In genomic region chr19:17555929-17556813, GRCh38 we compare ENCODE assay signal across 8 cellular contexts. TPM values are rescaled to one million over a fixed set of nuclear protein-coding genes. Genes with fewer than 3 reads are reported as not detected.
DNase-seq lines count a peak whose midpoint lies in the region; ATAC-seq and TF ChIP-seq lines count a peak whose summit lies in the region.

No MANE protein-coding gene starts in this region.

- no peak overlapping the region for H3K23ac ChIP-seq in H9 (ENCODE audit: insufficient read length, low read depth, low read length)

- H3K27me3 Mint-ChIP-seq in H9 (ENCODE audit: low read depth), result peaks cover 6% of the 10 kb centered on the region
- no peaks in the 10 kb centered on the region for H3K27me3 Mint-ChIP-seq in activated CD4-positive, alpha-beta memory T cell treated with anti-CD3 and anti-CD28 coated beads for 36 hours
- no peaks in the 10 kb centered on the region for H3K27me3 Mint-ChIP-seq in naive thymus-derived CD8-positive, alpha-beta T cell

- H3K4me1 Mint-ChIP-seq in H9, result peaks cover 12 to 14% of the 10 kb centered on the region in 2 experiments
- H3K4me1 Mint-ChIP-seq in activated CD4-positive, alpha-beta memory T cell treated with anti-CD3 and anti-CD28 coated beads for 36 hours (ENCODE audit: low read depth), result peaks cover 10% of the 10 kb centered on the region
- peaks cover 7 to 30% (median 19%) of the 10 kb centered on the region in 4 donors for H3K4me1 Mint-ChIP-seq in naive thymus-derived CD8-positive, alpha-beta T cell

- peaks cover 11 to 19% (median 16%) of the 10 kb centered on the region in 3 experiments; a peak in 6 of 7 replicates for H3K36me3 Mint-ChIP-seq in H9 (ENCODE audit: insufficient read depth in 1 of 3, low read depth in 3 of 3)
- peaks cover 16% of the 10 kb centered on the region for H3K36me3 Mint-ChIP-seq in activated CD4-positive, alpha-beta memory T cell treated with anti-CD3 and anti-CD28 coated beads for 36 hours
- H3K36me3 Mint-ChIP-seq in naive thymus-derived CD8-positive, alpha-beta T cell, result peaks cover 0 to 25% (median 10%) of the 10 kb centered on the region in 3 donors

- no peak overlapping the region for H3K14ac ChIP-seq in H9 (ENCODE audit: insufficient read depth, low read length)

- POLR2A ChIA-PET in activated CD4-positive, alpha-beta memory T cell treated with anti-CD3 and anti-CD28 coated beads for 36 hours (lab: Charles Lee), result interaction anchor here (0.6 to 1.1 kb wide), 3 partner anchors 34 to 291 kb away, joined by 3 read pairs; no protein-coding TSS in a partner anchor
- POLR2A ChIA-PET in naive thymus-derived CD8-positive, alpha-beta T cell (lab: Charles Lee), result interaction anchor here (0.6 to 2.3 kb wide), 5 partner anchors 33 to 297 kb away, joined by 3 to 12 read pairs (median 6); partner anchors contain the start of gene PGLS

- peaks cover 0 to 4% of the 10 kb centered on the region in 2 donors for H3K36me3 ChIP-seq in thyroid gland

- intact Hi-C loops in activated CD4-positive, alpha-beta memory T cell treated with anti-CD3 and anti-CD28 coated beads for 36 hours (cut with micrococcal nuclease), result loop anchor here (1.0 to 5.0 kb wide), 5 partner anchors 17 to 219 kb away; partner anchors contain the start of gene GTPBP3
- intact Hi-C loops in thyroid gland (cut with DNase I), result loop anchor here (5.0 kb wide), 1 partner anchor 44 kb away; the partner anchor contains the start of gene PGLS

- no peaks in the 10 kb centered on the region for H3K79me1 ChIP-seq in H9 (ENCODE audit: insufficient read depth, low read depth, low read length, poor library complexity, severe bottlenecking)

- no peak overlapping the region for H3K56ac ChIP-seq in H9 (ENCODE audit: insufficient read length, low read depth, low read length)

- no CpG with 5 or more reads among the region's 46 CpGs for WGBS in H9 (ENCODE audit: extremely low coverage, insufficient read length, low lambda C conversion rate)
- WGBS in thyroid gland, 2 donors, result 15 to 41% methylated on average over 10 to 28 of the region's 46 CpGs

- H4K5ac ChIP-seq in H9 (ENCODE audit: insufficient read length, low read depth, low read length), result no peak overlapping the region

- peaks cover 8% of the 10 kb centered on the region for H3K23me2 ChIP-seq in H9 (ENCODE audit: insufficient read length, low read depth, low read length, poor library complexity, severe bottlenecking)

- DNase-seq in NCI-H510A treated with DMSO at 0.1 percent for 48 hours (lab: John Stamatoyannopoulos, UW), result peak; percentile 37
- no peak for DNase-seq in NCI-H510A (lab: John Stamatoyannopoulos, UW)
- DNase-seq in H9, result peak; percentile 76
- DNase-seq in M059J (ENCODE audit: low read depth), result peak; percentile 68
- peak; percentile 41 for DNase-seq in activated CD4-positive, alpha-beta memory T cell treated with anti-CD3 and anti-CD28 coated beads for 36 hours
- DNase-seq in fibroblast of mammary gland (ENCODE audit: low read depth), result peak; percentile 83
- DNase-seq in naive thymus-derived CD8-positive, alpha-beta T cell, result peak in 2 of 10 donors; percentile 21 to 69
- DNase-seq in thyroid gland, result peak; percentile 36 to 40

- no peak overlapping the region for H2BK20ac ChIP-seq in H9 (ENCODE audit: low read depth, low read length, poor library complexity, severe bottlenecking)

- H3T11ph ChIP-seq in H9 (ENCODE audit: low read length), result no peak overlapping the region

- H4K20me1 ChIP-seq in H9 (ENCODE audit: control insufficient read depth, insufficient read depth, insufficient read length), result peaks cover 3% of the 10 kb centered on the region

- H3K4me3 Mint-ChIP-seq in H9, result peak overlapping the region; percentile 69 to 84
- H3K4me3 Mint-ChIP-seq in activated CD4-positive, alpha-beta memory T cell treated with anti-CD3 and anti-CD28 coated beads for 36 hours, result peak overlapping the region; percentile 84
- peak overlapping the region; percentile 76 to 88 (median 82) for H3K4me3 Mint-ChIP-seq in naive thymus-derived CD8-positive, alpha-beta T cell

- peak overlapping the region; percentile 39 for H3K4me2 ChIP-seq in H9 (ENCODE audit: insufficient read depth, insufficient read length, low read length)

- CTCF ChIA-PET in activated CD4-positive, alpha-beta memory T cell treated with anti-CD3 and anti-CD28 coated beads for 36 hours (lab: Charles Lee), result interaction anchor here (0.6 to 2.3 kb wide), 5 partner anchors 17 to 105 kb away, joined by 3 to 12 read pairs (median 3); no protein-coding TSS in a partner anchor

- H2BK15ac ChIP-seq in H9 (ENCODE audit: low read depth, low read length), result no peak overlapping the region

- peak; percentile 13 to 51 for ATAC-seq in naive thymus-derived CD8-positive, alpha-beta T cell

- no peak overlapping the region for H2AFZ ChIP-seq in H9 (ENCODE audit: low read length)

- no peak for TF ChIP-seq POLR2A in thyroid gland (IDR thresholded peaks at IDR 0.05)

- no peak overlapping the region for H3K9ac ChIP-seq in H9 (ENCODE audit: extremely low read depth, insufficient read length, low read length)

- H2BK12ac ChIP-seq in H9 (ENCODE audit: insufficient read length, low read depth, low read length), result no peak overlapping the region

- H3K79me2 ChIP-seq in H9 (ENCODE audit: insufficient read depth, low read length), result no peaks in the 10 kb centered on the region

- H3K9me3 Mint-ChIP-seq in H9, result no peaks in the 10 kb centered on the region
- H3K9me3 Mint-ChIP-seq in activated CD4-positive, alpha-beta memory T cell treated with anti-CD3 and anti-CD28 coated beads for 36 hours, result no peaks in the 10 kb centered on the region
- no peaks in the 10 kb centered on the region for H3K9me3 Mint-ChIP-seq in naive thymus-derived CD8-positive, alpha-beta T cell

- no peaks in the 10 kb centered on the region for H3K27me3 ChIP-seq in H9 (ENCODE audit: insufficient read depth, low read length)
- H3K27me3 ChIP-seq in thyroid gland, result no peaks in the 10 kb centered on the region

- H4K91ac ChIP-seq in H9 (ENCODE audit: insufficient read length, low read depth, low read length), result no peak overlapping the region

- no peaks in the 10 kb centered on the region for H3K9me3 ChIP-seq in H9 (ENCODE audit: control insufficient read depth, low read depth, low read length)
- no peaks in the 10 kb centered on the region for H3K9me3 ChIP-seq in thyroid gland

- no peak overlapping the region for H3K27ac ChIP-seq in H9 (ENCODE audit: insufficient read length, low read depth, low read length)
- H3K27ac ChIP-seq in thyroid gland, result peak overlapping the region; percentile 55 to 82 (median 75)

- no peak overlapping the region for H2BK5ac ChIP-seq in H9 (ENCODE audit: insufficient read length, low read length)

- no peak overlapping the region for H4K8ac ChIP-seq in H9 (replicated peaks; ENCODE audit: insufficient read length, low read depth, low read length)

- H3K27ac Mint-ChIP-seq in H9, result no peak overlapping the region
- H3K27ac Mint-ChIP-seq in activated CD4-positive, alpha-beta memory T cell treated with anti-CD3 and anti-CD28 coated beads for 36 hours, result peak overlapping the region; percentile 65
- H3K27ac Mint-ChIP-seq in naive thymus-derived CD8-positive, alpha-beta T cell, result peak overlapping the region in 7 of 10 donors; percentile 3 to 72 (median 55)

- H2BK120ac ChIP-seq in H9 (ENCODE audit: low read depth, low read length, poor library complexity, severe bottlenecking), result no peak overlapping the region

- no peak overlapping the region for H3K18ac ChIP-seq in H9 (ENCODE audit: insufficient read length, low read depth, low read length)

- TF ChIP-seq CTCF in H9 (conservative IDR thresholded peaks at IDR 0.05) (no peak), fibroblast of mammary gland (conservative IDR thresholded peaks at IDR 0.05; ENCODE audit: control insufficient read depth, insufficient read depth, low read depth, low read length) (no peak), thyroid gland (IDR thresholded peaks at IDR 0.05) (no peak)

- H3K4me3 ChIP-seq in fibroblast of mammary gland (ENCODE audit: control insufficient read depth, low read depth, low read length) (peak overlapping the region; percentile 90), thyroid gland (replicated peaks in 1 of 3) (peak overlapping the region; percentile 93 to 95 (median 93))

- H2AK5ac ChIP-seq in H9 (ENCODE audit: insufficient read length, low read length), result no peak overlapping the region

- no peaks in the 10 kb centered on the region; the same call in 1 of the 2 replicates for H3K4me1 ChIP-seq in H9 (ENCODE audit: insufficient read depth, low read length)
- H3K4me1 ChIP-seq in thyroid gland, result peaks cover 12 to 15% of the 10 kb centered on the region in 2 donors

- H3K4ac ChIP-seq in H9 (ENCODE audit: low read depth, low read length), result no peak overlapping the region

RNA-seq across cellular contexts. Expression of gene COLGALT1, which starts 0.7 kb away (rescaled TPM):
- 45.3 and 48.5 TPM in 2 replicates for total RNA-seq in H9 (2021)
- total RNA-seq in M059J (2014; rRNA removed; shearing (Covaris generic)), result 104 and 150 TPM in 2 replicates
- total RNA-seq in activated CD4-positive, alpha-beta memory T cell treated with anti-CD3 and anti-CD28 coated beads for 36 hours, result 10 to 100 TPM; 46.6 to 46.8 TPM
- 10 to 100 TPM; 63.8 to 64.6 TPM for total RNA-seq in naive thymus-derived CD8-positive, alpha-beta T cell
- polyA plus RNA-seq in naive thymus-derived CD8-positive, alpha-beta T cell, result 10 to 100 TPM; 15.6 to 25.8 (median 17.1) TPM
- 10 to 100 TPM; 19.3 to 35.9 (median 33.0) TPM for total RNA-seq in thyroid gland

RNA-seq across cellular contexts. Expression of gene PGLS, which starts 44.7 kb away (rescaled TPM):
- total RNA-seq in H9 (2021) (73.1 and 76.0 TPM in 2 replicates), thyroid gland (100 to 1,000 TPM in 2 of 4 donors, 10 to 100 TPM in 2; 71.5 to 138 (median 97.7) TPM)
- total RNA-seq in M059J (2014; rRNA removed; shearing (Covaris generic)), result 53.3 and 66.8 TPM in 2 replicates
- total RNA-seq in activated CD4-positive, alpha-beta memory T cell treated with anti-CD3 and anti-CD28 coated beads for 36 hours, result 10 to 100 TPM; 70.1 to 70.5 TPM
- total RNA-seq in naive thymus-derived CD8-positive, alpha-beta T cell, result 10 to 100 TPM; 78.8 to 82.6 TPM
- 10 to 100 TPM; 68.9 to 73.4 (median 73.0) TPM for polyA plus RNA-seq in naive thymus-derived CD8-positive, alpha-beta T cell

Comparison
In these comparisons a context has a peak if more than half of its experiments do, and no peak if none do; other contexts are left out.
1. H3K27ac Mint-ChIP-seq: peak in activated CD4-positive, alpha-beta memory T cell treated with anti-CD3 and anti-CD28 coated beads for 36 hours (single experiment) and naive thymus-derived CD8-positive, alpha-beta T cell (7 of 10); none in H9 (0 of 3).
2. Peak in every context shown above with its lines, with median percentiles within 50 percentile points of each other: H3K4me3 Mint-ChIP-seq.